19 cellular contexts compared by ENCODE assay signal in the genomic region with DNA sequence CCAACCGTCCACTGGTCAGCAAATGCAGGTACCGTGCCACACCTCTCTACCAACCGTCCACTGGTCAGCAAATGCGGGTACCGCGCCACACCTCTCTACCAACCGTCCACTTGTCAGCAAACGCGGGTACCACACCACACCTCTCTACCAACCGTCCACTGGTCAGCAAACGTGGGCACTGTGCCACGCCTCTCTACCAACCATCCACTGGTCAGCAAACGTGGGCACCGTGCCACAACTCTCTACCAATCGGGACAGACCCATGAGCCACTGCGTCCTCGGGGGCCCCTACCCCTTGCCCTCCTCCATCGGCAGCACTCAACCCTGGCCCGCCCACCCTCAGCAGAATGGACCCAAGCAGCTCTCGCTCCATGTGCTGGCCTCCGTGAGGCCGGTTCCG.
"Had no signal": no experiment of that assay in that cellular context is flagged by ENCODE, and none has a peak within 500 bp of the region (broad histone marks: within the 10 kb centered on the region; RNA-seq: fewer than 3 reads in every experiment).

No MANE protein-coding gene starts in this region.

- H3K27ac ChIP-seq: body of pancreas, esophagus squamous epithelium, heart right ventricle, neutrophil, parathyroid adenoma, tibial artery, vagina had no signal

- H3K4me3 ChIP-seq: body of pancreas, esophagus squamous epithelium, heart right ventricle, tibial artery, vagina had no signal

- H3K9me3 Mint-ChIP-seq: activated T-helper 1 cell treated with anti-CD3 and anti-CD28 coated beads, Interleukin-12 subunit alpha, Interleukin-12 subunit beta, Interleukin-2, Interleukin-4 antibody, amounts not matched to agents 30 ng/mL and 10 ng/mL and 1 ng/mL, durations not matched to agents 14 hours and 24 hours and 36 hours; central memory CD8-positive, alpha-beta T cell had no signal

- H3K9me3 ChIP-seq: body of pancreas, esophagus squamous epithelium, neutrophil, vagina had no signal

- H3K36me3 ChIP-seq: esophagus squamous epithelium, heart right ventricle, neutrophil, tibial artery, vagina had no signal

- DNase-seq: activated CD4-positive, alpha-beta T cell treated with anti-CD3 and anti-CD28 coated beads, Interleukin-2, amount 50 U/mL, for 1 hour; activated naive CD4-positive, alpha-beta T cell treated with Interleukin-2 at 50 U/mL for 16 hours; activated T-cell treated with anti-CD3 and anti-CD28 coated beads for 4 hours; body of pancreas; effector CD8-positive, alpha-beta T cell; esophagus squamous epithelium; heart right ventricle; immature natural killer cell; mesendoderm; naive thymus-derived CD8-positive, alpha-beta T cell; stimulated activated naive CD4-positive, alpha-beta T cell treated with Interleukin-2 at 50 U/mL for 16 hours; substantia nigra had no signal

- H3K27me3 ChIP-seq: body of pancreas, neutrophil, vagina had no signal

- H3K9ac ChIP-seq: parathyroid adenoma had no signal

- H3K36me3 Mint-ChIP-seq: immature natural killer cell; naive thymus-derived CD8-positive, alpha-beta T cell had no signal

- H3K4me1 Mint-ChIP-seq: central memory CD8-positive, alpha-beta T cell; immature natural killer cell; naive thymus-derived CD8-positive, alpha-beta T cell had no signal

- H3K4me1 ChIP-seq: body of pancreas, esophagus squamous epithelium, heart right ventricle, parathyroid adenoma, tibial artery, vagina had no signal

- ATAC-seq: activated CD4-positive, CD25-positive, alpha-beta regulatory T cell treated with anti-CD3 and anti-CD28 coated beads, Interleukin-2, amount 50 U/mL, for 24 hours; body of pancreas; heart right ventricle; naive thymus-derived CD8-positive, alpha-beta T cell had no signal

- H3K4me3 Mint-ChIP-seq: activated T-helper 1 cell treated with anti-CD3 and anti-CD28 coated beads, Interleukin-12 subunit alpha, Interleukin-12 subunit beta, Interleukin-2, Interleukin-4 antibody, amounts not matched to agents 30 ng/mL and 10 ng/mL and 1 ng/mL, durations not matched to agents 14 hours and 24 hours and 36 hours; central memory CD8-positive, alpha-beta T cell; immature natural killer cell; naive thymus-derived CD8-positive, alpha-beta T cell had no signal

- H2AFZ ChIP-seq: parathyroid adenoma had no signal

- H3K27ac Mint-ChIP-seq: activated T-helper 1 cell treated with anti-CD3 and anti-CD28 coated beads, Interleukin-12 subunit alpha, Interleukin-12 subunit beta, Interleukin-2, Interleukin-4 antibody, amounts not matched to agents 30 ng/mL and 10 ng/mL and 1 ng/mL, durations not matched to agents 14 hours and 24 hours and 36 hours; immature natural killer cell; naive thymus-derived CD8-positive, alpha-beta T cell had no signal
